In the genomic region with DNA sequence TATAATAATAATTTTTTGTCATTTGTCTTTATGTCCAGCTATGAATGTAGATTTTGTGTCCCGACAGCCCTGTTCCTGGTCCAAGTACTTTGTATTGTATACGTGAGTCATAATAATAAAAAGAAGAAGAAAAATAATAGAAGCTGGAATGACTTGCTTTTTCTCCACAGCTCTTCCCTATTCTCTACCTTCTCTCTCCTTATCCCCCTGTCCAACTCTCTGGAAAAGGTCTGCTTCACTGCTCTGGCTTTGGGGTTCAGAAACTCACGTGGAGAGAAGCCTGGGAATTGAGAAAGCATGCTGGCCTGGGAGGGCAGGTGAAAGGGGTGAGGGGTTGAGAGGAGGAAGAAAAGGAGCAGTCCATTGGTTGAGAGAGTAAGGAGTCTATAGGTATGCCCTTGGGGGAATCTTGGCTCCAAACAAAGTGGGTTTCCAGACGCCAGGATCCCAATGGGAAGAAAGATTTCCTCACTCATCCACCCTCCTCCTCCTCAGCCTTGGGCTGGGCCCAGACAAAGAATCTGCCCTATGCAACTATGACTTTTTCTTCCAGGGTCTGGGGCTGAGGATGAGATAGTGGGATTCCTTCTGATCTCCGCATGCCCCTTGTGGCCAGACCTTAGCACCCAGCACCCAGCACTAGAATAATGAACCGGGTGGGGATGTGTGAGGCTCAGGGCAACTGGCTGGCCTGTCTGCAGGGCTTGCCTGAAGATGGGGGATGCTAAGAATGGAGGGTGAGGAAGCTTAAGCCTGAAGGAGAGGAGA, we compare ENCODE assay signal across 24 cellular contexts. TPM values are rescaled to one million over a fixed set of nuclear protein-coding genes. Genes with fewer than 3 reads are reported as not detected.
A peak's percentile ranks its signal among the peaks of the same experiment; 100 is the strongest.
DNase-seq lines count a peak whose midpoint lies in the region; TF ChIP-seq lines count a peak whose summit lies in the region.
"Had no signal": no experiment of that assay in that cellular context is flagged by ENCODE, and none has a peak within 500 bp of the region (broad histone marks: within the 10 kb centered on the region; RNA-seq: fewer than 3 reads in every experiment).

No MANE protein-coding gene starts in this region.

- H2AFZ ChIP-seq in OCI-LY7 (ENCODE audit: low read length): no peak overlapping the region
- no peak overlapping the region for H2AFZ ChIP-seq in hepatocyte

- H3K27ac ChIP-seq in OCI-LY7 (ENCODE audit: low read depth, low read length, poor library complexity, severe bottlenecking) (no peak overlapping the region), hepatocyte (peak overlapping the region; percentile 15), suprapubic skin (peak overlapping the region; percentile 98)
- H3K27ac ChIP-seq: cardiac muscle cell, HL-60, upper lobe of left lung had no signal

- H3K79me2 ChIP-seq in OCI-LY7 (ENCODE audit: insufficient read depth, low read depth, low read length): no peaks in the 10 kb centered on the region
- peaks cover 9% of the 10 kb centered on the region for H3K79me2 ChIP-seq in hepatocyte

- no peaks in the 10 kb centered on the region for H3K9me2 ChIP-seq in OCI-LY7 (ENCODE audit: insufficient read depth, low read length)
- no peaks in the 10 kb centered on the region for H3K9me2 ChIP-seq in hepatocyte (replicated peaks; ENCODE audit: insufficient read depth)

- TF ChIP-seq CTCF in OCI-LY7 (conservative IDR thresholded peaks at IDR 0.05; ENCODE audit: low read length) (peak; percentile 62), hepatocyte (IDR thresholded peaks at IDR 0.05; ENCODE audit: poor library complexity) (no peak), suprapubic skin (IDR thresholded peaks at IDR 0.05) (no peak)

- no peak overlapping the region for H3K4me2 ChIP-seq in OCI-LY7 (ENCODE audit: low read length)
- H3K4me2 ChIP-seq in hepatocyte: no peak overlapping the region

- H3K36me3 Mint-ChIP-seq in activated naive CD4-positive, alpha-beta T cell treated with anti-CD3 and anti-CD28 coated beads for 36 hours (ENCODE audit: low read depth): no peaks in the 10 kb centered on the region
- H3K36me3 Mint-ChIP-seq: activated naive CD8-positive, alpha-beta T cell treated with anti-CD3 and anti-CD28 coated beads for 36 hours; CD4-positive, CD25-positive, alpha-beta regulatory T cell had no signal

- POLR2A ChIA-PET in OCI-LY7 (lab: Charles Lee): interaction anchor here (0.5 to 1.7 kb wide), 3 partner anchors 15 to 221 kb away, joined by 3 to 6 read pairs (median 3); a partner anchor contains a TSS

- intact Hi-C loops in OCI-LY7 (cut with micrococcal nuclease; ENCODE audit: unreplicated experiment): loop anchor here (10.0 kb wide), 1 partner anchor 342 kb away; no protein-coding TSS in a partner anchor
- intact Hi-C loops in activated naive CD4-positive, alpha-beta T cell treated with anti-CD3 and anti-CD28 coated beads for 36 hours (cut with micrococcal nuclease): no loop called here

- H3K4me3 ChIP-seq in OCI-LY7 (ENCODE audit: low read depth, low read length, poor library complexity, severe bottlenecking) (no peak overlapping the region), hepatocyte (no peak overlapping the region), suprapubic skin (no peak overlapping the region)
- H3K4me3 ChIP-seq: cardiac muscle cell, upper lobe of left lung had no signal

- H3K4me1 ChIP-seq in OCI-LY7 (ENCODE audit: insufficient read depth, low read length, poor library complexity, severe bottlenecking) (peaks cover 19% of the 10 kb centered on the region), hepatocyte (ENCODE audit: insufficient read depth) (peaks cover 9% of the 10 kb centered on the region), suprapubic skin (peaks cover 71% of the 10 kb centered on the region)

- TF ChIP-seq POLR2A in suprapubic skin (IDR thresholded peaks at IDR 0.05): no peak

- no peak overlapping the region for H3K27ac Mint-ChIP-seq in activated naive CD4-positive, alpha-beta T cell treated with anti-CD3 and anti-CD28 coated beads for 36 hours
- H3K27ac Mint-ChIP-seq: activated CD4-positive, alpha-beta T cell treated with anti-CD3 and anti-CD28 coated beads, Interleukin-2, amount 10 ng/mL, durations not matched to agents 7 days and 5 days; activated naive CD8-positive, alpha-beta T cell treated with anti-CD3 and anti-CD28 coated beads for 36 hours; CD4-positive, CD25-positive, alpha-beta regulatory T cell had no signal

- H3K9me3 ChIP-seq in OCI-LY7 (ENCODE audit: low read length) (no peaks in the 10 kb centered on the region), hepatocyte (ENCODE audit: low read depth) (no peaks in the 10 kb centered on the region), suprapubic skin (no peaks in the 10 kb centered on the region)
- H3K9me3 ChIP-seq: upper lobe of left lung had no signal

- WGBS in hepatocyte (ENCODE audit: low lambda C conversion rate, missing lambda C conversion rate): 39% methylated on average over 6 of the region's 6 CpGs
- 54% methylated on average over 6 of the region's 6 CpGs for WGBS in suprapubic skin

- CTCF ChIA-PET in OCI-LY7 (lab: Charles Lee; ENCODE audit: unreplicated experiment): interaction anchor here (0.6 kb wide), 1 partner anchor 188 kb away, joined by 3 read pairs; no protein-coding TSS in a partner anchor
- CTCF ChIA-PET in activated naive CD4-positive, alpha-beta T cell treated with anti-CD3 and anti-CD28 coated beads for 36 hours (lab: Charles Lee): interaction anchor here (1.4 kb wide), 1 partner anchor 20 kb away, joined by 4 read pairs; a partner anchor contains a TSS

- DNase-seq in NCI-H82 (lab: John Stamatoyannopoulos, UW) (peak; percentile 59), NCI-H82 treated with DMSO at 0.1 percent for 48 hours (lab: John Stamatoyannopoulos, UW; ENCODE audit: unreplicated experiment) (no peak), OCI-LY7 (ENCODE audit: low spot score) (peak; percentile 36), hepatocyte (ENCODE audit: low spot score) (no peak), suprapubic skin (ENCODE audit: low spot score in 2 of 2) (no peak)
- no peak for DNase-seq in activated effector memory CD4-positive, alpha-beta T cell treated with Interleukin-2 at 50 U/mL for 16 hours
- no peak for DNase-seq in activated naive CD4-positive, alpha-beta T cell treated with anti-CD3 and anti-CD28 coated beads for 36 hours
- no peak for DNase-seq in activated CD4-positive, alpha-beta T cell treated with anti-CD3 and anti-CD28 coated beads for 1 hour
- DNase-seq: activated CD4-positive, alpha-beta T cell treated with anti-CD3 and anti-CD28 coated beads, Interleukin-2, amount 10 ng/mL, durations not matched to agents 7 days and 5 days; activated naive CD8-positive, alpha-beta T cell treated with anti-CD3 and anti-CD28 coated beads for 36 hours; CD4-positive, CD25-positive, alpha-beta regulatory T cell; DMS79 treated with DMSO at 0.1 percent for 48 hours; head of caudate nucleus; NCI-H1105; NCI-H2171; NCI-H748 treated with DMSO at 0.1 percent for 48 hours; stimulated activated naive CD4-positive, alpha-beta T cell; upper lobe of left lung had no signal

- H4K20me1 ChIP-seq in OCI-LY7 (ENCODE audit: insufficient read depth, low read length) (no peaks in the 10 kb centered on the region), hepatocyte (ENCODE audit: insufficient read depth, poor library complexity, severe bottlenecking) (no peaks in the 10 kb centered on the region)

- H3K36me3 ChIP-seq in OCI-LY7 (ENCODE audit: insufficient read depth, low read length) (no peaks in the 10 kb centered on the region), hepatocyte (replicated peaks; ENCODE audit: insufficient read depth, low read depth) (no peaks in the 10 kb centered on the region), suprapubic skin (no peaks in the 10 kb centered on the region)
- H3K36me3 ChIP-seq: cardiac muscle cell, upper lobe of left lung had no signal

- no peak overlapping the region for H3K4me3 Mint-ChIP-seq in activated naive CD4-positive, alpha-beta T cell treated with anti-CD3 and anti-CD28 coated beads for 36 hours
- H3K4me3 Mint-ChIP-seq: activated CD4-positive, alpha-beta T cell treated with anti-CD3 and anti-CD28 coated beads, Interleukin-2, amount 10 ng/mL, durations not matched to agents 7 days and 5 days; activated naive CD8-positive, alpha-beta T cell treated with anti-CD3 and anti-CD28 coated beads for 36 hours had no signal

- H3K27me3 Mint-ChIP-seq in activated naive CD4-positive, alpha-beta T cell treated with anti-CD3 and anti-CD28 coated beads for 36 hours (ENCODE audit: low read depth): peaks cover 83% of the 10 kb centered on the region

- peaks cover 25% of the 10 kb centered on the region for H3K4me1 Mint-ChIP-seq in activated naive CD4-positive, alpha-beta T cell treated with anti-CD3 and anti-CD28 coated beads for 36 hours (ENCODE audit: low read depth)

- BruUV-seq in OCI-LY7 (replicated peaks; lab: Mats Ljungman, UMichigan): no TSS peak

- H3K27me3 ChIP-seq in hepatocyte: peaks cover 77% of the 10 kb centered on the region
- peaks cover 12% of the 10 kb centered on the region for H3K27me3 ChIP-seq in suprapubic skin

- no peaks in the 10 kb centered on the region for H3K9me3 Mint-ChIP-seq in activated naive CD4-positive, alpha-beta T cell treated with anti-CD3 and anti-CD28 coated beads for 36 hours
- H3K9me3 Mint-ChIP-seq: activated CD4-positive, alpha-beta T cell treated with anti-CD3 and anti-CD28 coated beads, Interleukin-2, amount 10 ng/mL, durations not matched to agents 7 days and 5 days; activated naive CD8-positive, alpha-beta T cell treated with anti-CD3 and anti-CD28 coated beads for 36 hours had no signal

- TF ChIP-seq EP300 in suprapubic skin (IDR thresholded peaks at IDR 0.05): no peak

RNA-seq across cellular contexts. Expression of a gene that starts 4.0 kb away (rescaled TPM):
- total RNA-seq in OCI-LY7 (2014; rRNA removed; shearing (Covaris generic)): not detected in 2 replicates
- total RNA-seq in OCI-LY7 (2022): not detected in 2 replicates
- total RNA-seq in hepatocyte: 1.6 and 2.0 TPM in 2 replicates
- polyA plus RNA-seq in hepatocyte: 6.4 and 8.5 TPM in 2 replicates
- 1 to 10 TPM in 3 of 4 donors, under 1 TPM in 1; 0.23 to 8.4 (median 1.6) TPM for total RNA-seq in suprapubic skin
- not detected for total RNA-seq in activated naive CD4-positive, alpha-beta T cell treated with anti-CD3 and anti-CD28 coated beads for 36 hours
- total RNA-seq: A172; activated CD4-positive, alpha-beta T cell treated with anti-CD3 and anti-CD28 coated beads, Interleukin-2, amount 10 ng/mL, durations not matched to agents 7 days and 5 days; activated naive CD8-positive, alpha-beta T cell treated with anti-CD3 and anti-CD28 coated beads for 36 hours; CD4-positive, CD25-positive, alpha-beta regulatory T cell; dermis microvascular lymphatic vessel endothelial cell; lung microvascular endothelial cell; upper lobe of left lung had no signal
- polyA plus RNA-seq: cardiac muscle cell; CD4-positive, CD25-positive, alpha-beta regulatory T cell; neural cell had no signal

RNA-seq across cellular contexts. Expression of a gene that starts 12.9 kb away (rescaled TPM):
- total RNA-seq in OCI-LY7 (2014; rRNA removed; shearing (Covaris generic)): not detected in 2 replicates
- total RNA-seq in OCI-LY7 (2022) (0.42 and 0.57 TPM in 2 replicates), hepatocyte (0.10 and 0.60 TPM in 2 replicates), suprapubic skin (10 to 100 TPM in 1 of 4 donors, 1 to 10 TPM in 3; 4.9 to 12.2 (median 6.1) TPM)
- polyA plus RNA-seq in hepatocyte: 2.7 and 4.1 TPM in 2 replicates
- not detected for total RNA-seq in activated naive CD4-positive, alpha-beta T cell treated with anti-CD3 and anti-CD28 coated beads for 36 hours
- total RNA-seq: activated CD4-positive, alpha-beta T cell treated with anti-CD3 and anti-CD28 coated beads, Interleukin-2, amount 10 ng/mL, durations not matched to agents 7 days and 5 days; activated naive CD8-positive, alpha-beta T cell treated with anti-CD3 and anti-CD28 coated beads for 36 hours; cardiac muscle cell; CD4-positive, CD25-positive, alpha-beta regulatory T cell; lung microvascular endothelial cell had no signal
- polyA plus RNA-seq: cardiac muscle cell; CD4-positive, CD25-positive, alpha-beta regulatory T cell; neural cell had no signal

RNA-seq across cellular contexts. Expression of a gene that starts 15.4 kb away (rescaled TPM):
- total RNA-seq in OCI-LY7 (2014; rRNA removed; shearing (Covaris generic)): 0.92 and 1.6 TPM in 2 replicates
- total RNA-seq in OCI-LY7 (2022) (2.7 and 3.7 TPM in 2 replicates), hepatocyte (2.6 and 4.5 TPM in 2 replicates), suprapubic skin (1 to 10 TPM in 3 of 4 donors, under 1 TPM in 1; 0.98 to 6.2 (median 2.4) TPM)
- polyA plus RNA-seq in hepatocyte: 11.1 and 12.1 TPM in 2 replicates
- total RNA-seq in activated naive CD4-positive, alpha-beta T cell treated with anti-CD3 and anti-CD28 coated beads for 36 hours: not detected
- total RNA-seq: activated CD4-positive, alpha-beta T cell treated with anti-CD3 and anti-CD28 coated beads, Interleukin-2, amount 10 ng/mL, durations not matched to agents 7 days and 5 days; activated naive CD8-positive, alpha-beta T cell treated with anti-CD3 and anti-CD28 coated beads for 36 hours; cardiac muscle cell; CD4-positive, CD25-positive, alpha-beta regulatory T cell; dermis microvascular lymphatic vessel endothelial cell; lung microvascular endothelial cell had no signal
- polyA plus RNA-seq: cardiac muscle cell; CD4-positive, CD25-positive, alpha-beta regulatory T cell; neural cell had no signal

RNA-seq across cellular contexts. Expression of a gene that starts 20.0 kb away (rescaled TPM):
- not detected in 2 replicates for total RNA-seq in OCI-LY7 (2014; rRNA removed; shearing (Covaris generic))
- total RNA-seq in OCI-LY7 (2022) (not detected in 2 replicates), hepatocyte (0.20 and 0.40 TPM in 2 replicates), suprapubic skin (1 to 10 TPM in 1 of 4 donors, under 1 TPM in 2, not detected in 1; 0.26 to 3.5 (median 0.49) TPM)
- polyA plus RNA-seq in hepatocyte: 0.18 and 1.1 TPM in 2 replicates
- not detected for total RNA-seq in activated naive CD4-positive, alpha-beta T cell treated with anti-CD3 and anti-CD28 coated beads for 36 hours
- total RNA-seq: A172; activated CD4-positive, alpha-beta T cell treated with anti-CD3 and anti-CD28 coated beads, Interleukin-2, amount 10 ng/mL, durations not matched to agents 7 days and 5 days; activated naive CD8-positive, alpha-beta T cell treated with anti-CD3 and anti-CD28 coated beads for 36 hours; cardiac muscle cell; CD4-positive, CD25-positive, alpha-beta regulatory T cell; dermis microvascular lymphatic vessel endothelial cell; lung microvascular endothelial cell had no signal
- polyA plus RNA-seq: cardiac muscle cell; CD4-positive, CD25-positive, alpha-beta regulatory T cell; neural cell had no signal

RNA-seq across cellular contexts. Expression of a gene that starts 27.9 kb away (rescaled TPM):
- total RNA-seq in OCI-LY7 (2014; rRNA removed; shearing (Covaris generic)): 0.28 TPM in 1 of 2 replicates, not detected in the other
- total RNA-seq in OCI-LY7 (2022) (0.25 TPM in 1 of 2 replicates, not detected in the other), hepatocyte (0.23 and 0.60 TPM in 2 replicates), suprapubic skin (10 to 100 TPM in 3 of 4 donors, 1 to 10 TPM in 1; 8.8 to 24.7 (median 13.3) TPM)
- polyA plus RNA-seq in hepatocyte: 1.6 and 1.7 TPM in 2 replicates
- not detected for total RNA-seq in activated naive CD4-positive, alpha-beta T cell treated with anti-CD3 and anti-CD28 coated beads for 36 hours
- total RNA-seq: activated CD4-positive, alpha-beta T cell treated with anti-CD3 and anti-CD28 coated beads, Interleukin-2, amount 10 ng/mL, durations not matched to agents 7 days and 5 days; activated naive CD8-positive, alpha-beta T cell treated with anti-CD3 and anti-CD28 coated beads for 36 hours; cardiac muscle cell; CD4-positive, CD25-positive, alpha-beta regulatory T cell; dermis microvascular lymphatic vessel endothelial cell; lung microvascular endothelial cell; upper lobe of left lung had no signal
- polyA plus RNA-seq: cardiac muscle cell; CD4-positive, CD25-positive, alpha-beta regulatory T cell; neural cell had no signal

Comparison
In these comparisons a context has a peak if more than half of its experiments do, and no peak if none do; other contexts are left out.
1. DNase-seq: peak in NCI-H82 (single experiment) and OCI-LY7 (single experiment); none in NCI-H82 treated with DMSO at 0.1 percent for 48 hours (single experiment), hepatocyte (single experiment), suprapubic skin (0 of 2), activated effector memory CD4-positive, alpha-beta T cell treated with Interleukin-2 at 50 U/mL for 16 hours (single experiment), activated naive CD4-positive, alpha-beta T cell treated with anti-CD3 and anti-CD28 coated beads for 36 hours (single experiment) and activated CD4-positive, alpha-beta T cell treated with anti-CD3 and anti-CD28 coated beads for 1 hour (single experiment).